Comparison of ENCODE assay signal across 13 cellular contexts in the genomic region with DNA sequence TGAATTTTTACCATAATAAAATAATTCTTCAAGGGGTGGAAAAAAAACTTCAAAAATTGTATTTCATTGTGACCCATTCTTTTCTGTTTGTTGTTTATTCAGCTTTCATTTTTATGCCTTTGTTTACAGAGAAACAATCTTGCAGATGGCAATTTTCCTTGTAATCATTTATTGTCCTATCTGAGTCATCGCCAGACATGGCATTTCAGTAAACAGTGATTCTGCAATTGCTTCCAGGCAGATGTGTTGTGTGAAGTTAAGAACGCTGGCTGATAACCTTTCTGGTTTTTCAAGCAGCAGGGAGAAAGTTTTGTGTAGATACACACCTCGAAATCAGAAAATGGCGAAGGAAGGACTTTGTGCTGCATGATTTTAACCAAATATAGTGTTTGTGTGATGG.
DNase-seq lines count a peak whose midpoint lies in the region; ATAC-seq and TF ChIP-seq lines count a peak whose summit lies in the region.
"Had no signal": no experiment of that assay in that cellular context is flagged by ENCODE, and none has a peak within 500 bp of the region (broad histone marks: within the 10 kb centered on the region; RNA-seq: fewer than 3 reads in every experiment).

No MANE protein-coding gene starts in this region.

- DNase-seq in AG08395 (ENCODE audit: low spot score) (peak; percentile 34), GM23248 (peak; percentile 30), Panc1 (ENCODE audit: low read depth, low spot score) (peak; percentile 64), hepatocyte (ENCODE audit: low spot score) (peak; percentile 42), head of caudate nucleus (no peak), epidermal melanocyte (ENCODE audit: insufficient read length, low spot score) (no peak), Peyer's patch (no peak)
- DNase-seq in activated effector memory CD4-positive, alpha-beta T cell treated with anti-CD3 and anti-CD28 coated beads, Interleukin-2, amount 50 U/mL, for 16 hours, result no peak
- DNase-seq: activated CD8-positive, alpha-beta memory T cell treated with anti-CD3 and anti-CD28 coated beads, Interleukin-2, amount 10 ng/mL, durations not matched to agents 7 days and 5 days; activated naive CD8-positive, alpha-beta T cell treated with anti-CD3 and anti-CD28 coated beads for 36 hours; C1 segment of cervical spinal cord; colonic mucosa; occipital lobe had no signal

- no peak overlapping the region for H3K9ac ChIP-seq in GM23248

- no peak overlapping the region for H3K4me3 ChIP-seq in GM23248
- H3K4me3 ChIP-seq in Panc1 (ENCODE audit: low read depth in 2 of 2, low read length in 2 of 2), result no peak overlapping the region
- H3K4me3 ChIP-seq in hepatocyte, result no peak overlapping the region
- H3K4me3 ChIP-seq in Peyer's patch, result no peak overlapping the region
- H3K4me3 ChIP-seq: colonic mucosa had no signal

- no peaks in the 10 kb centered on the region for H4K20me1 ChIP-seq in GM23248 (ENCODE audit: insufficient read depth)
- H4K20me1 ChIP-seq in hepatocyte (ENCODE audit: insufficient read depth, poor library complexity, severe bottlenecking), result no peaks in the 10 kb centered on the region

- no peaks in the 10 kb centered on the region for H3K36me3 ChIP-seq in GM23248 (ENCODE audit: low read depth)
- H3K36me3 ChIP-seq in Panc1 (ENCODE audit: control insufficient read depth, insufficient read depth, low read length), result no peaks in the 10 kb centered on the region
- H3K36me3 ChIP-seq in hepatocyte (replicated peaks; ENCODE audit: insufficient read depth, low read depth), result no peaks in the 10 kb centered on the region
- H3K36me3 ChIP-seq in Peyer's patch, result no peaks in the 10 kb centered on the region
- H3K36me3 ChIP-seq: colonic mucosa had no signal

- H3K4me1 ChIP-seq in GM23248 (ENCODE audit: insufficient read depth) (peaks cover 9% of the 10 kb centered on the region; the same call in 1 of the 2 replicates), Panc1 (ENCODE audit: control insufficient read depth, insufficient read depth, low read length) (peaks cover 12% of the 10 kb centered on the region), hepatocyte (ENCODE audit: insufficient read depth) (peaks cover 18% of the 10 kb centered on the region), Peyer's patch (no peaks in the 10 kb centered on the region)
- H3K4me1 ChIP-seq: colonic mucosa had no signal

- H3F3A ChIP-seq in GM23248 (ENCODE audit: insufficient read depth), result 0 out of 2 replicates have a peak, but pooled peaks cover 5% of the 10 kb centered on the region

- 0 out of 2 replicates have a peak, but pooled peaks cover 5% of the 10 kb centered on the region for H3K9me2 ChIP-seq in GM23248 (ENCODE audit: insufficient read depth)
- H3K9me2 ChIP-seq in hepatocyte (replicated peaks; ENCODE audit: insufficient read depth), result no peaks in the 10 kb centered on the region

- no peak for TF ChIP-seq CTCF in Panc1 (IDR thresholded peaks at IDR 0.05)
- no peak for TF ChIP-seq CTCF in hepatocyte (IDR thresholded peaks at IDR 0.05; ENCODE audit: poor library complexity)
- TF ChIP-seq CTCF in Peyer's patch (IDR thresholded peaks at IDR 0.05), result no peak

- no peak for TF ChIP-seq POLR2A in Peyer's patch (IDR thresholded peaks at IDR 0.05)

- 81 to 89% methylated on average over 4 of the region's 4 CpGs for WGBS in GM23248 (ENCODE audit: low coverage in 1 of 2, low lambda C conversion rate in 2 of 2, missing lambda C conversion rate in 2 of 2), 2 experiments
- 21% methylated on average over 4 of the region's 4 CpGs for WGBS in hepatocyte (ENCODE audit: low lambda C conversion rate, missing lambda C conversion rate)

- no peaks in the 10 kb centered on the region for H3K27me3 ChIP-seq in GM23248 (replicated peaks; ENCODE audit: insufficient read depth)
- no peaks in the 10 kb centered on the region for H3K27me3 ChIP-seq in Panc1 (ENCODE audit: control insufficient read depth, insufficient read depth, low read length)
- no peaks in the 10 kb centered on the region for H3K27me3 ChIP-seq in hepatocyte
- no peaks in the 10 kb centered on the region for H3K27me3 ChIP-seq in Peyer's patch
- H3K27me3 ChIP-seq: colonic mucosa had no signal

- H2AFZ ChIP-seq in GM23248 (no peak overlapping the region), hepatocyte (no peak overlapping the region)

- H3K27ac ChIP-seq in GM23248 (no peak overlapping the region), Panc1 (ENCODE audit: low read length) (peak overlapping the region; percentile 34; the same call in 1 of the 2 replicates), hepatocyte (no peak overlapping the region), Peyer's patch (no peak overlapping the region)
- H3K27ac ChIP-seq: colonic mucosa had no signal

- no peaks in the 10 kb centered on the region for H3K79me2 ChIP-seq in GM23248 (ENCODE audit: insufficient read depth)
- no peaks in the 10 kb centered on the region for H3K79me2 ChIP-seq in hepatocyte

- no peaks in the 10 kb centered on the region for H3K9me3 ChIP-seq in GM23248 (ENCODE audit: low read depth)
- H3K9me3 ChIP-seq in Panc1 (ENCODE audit: control insufficient read depth, insufficient read depth, low read depth, low read length), result no peaks in the 10 kb centered on the region
- no peaks in the 10 kb centered on the region for H3K9me3 ChIP-seq in hepatocyte (ENCODE audit: low read depth)
- H3K9me3 ChIP-seq in Peyer's patch, result no peaks in the 10 kb centered on the region
- H3K9me3 ChIP-seq: colonic mucosa had no signal

- no peak overlapping the region for H3K4me2 ChIP-seq in GM23248 (ENCODE audit: unreplicated experiment)
- peak overlapping the region; percentile 0 for H3K4me2 ChIP-seq in hepatocyte

- BruUV-seq in Panc1 (replicated peaks; lab: Mats Ljungman, UMichigan), result no TSS peak

- CTCF ChIA-PET in Panc1 (lab: Charles Lee), result no interaction called here

- POLR2A ChIA-PET in Panc1 (lab: Charles Lee), result no interaction called here

- intact Hi-C loops in Panc1 (cut with micrococcal nuclease; ENCODE audit: unreplicated experiment) (no loop called here), head of caudate nucleus (cut with DNase I) (no loop called here)

- peak; percentile 73 for ATAC-seq in Panc1
- ATAC-seq: activated CD8-positive, alpha-beta memory T cell treated with anti-CD3 and anti-CD28 coated beads, Interleukin-2, amount 10 ng/mL, durations not matched to agents 7 days and 5 days had no signal

- in situ Hi-C loops in GM23248 (cut with MboI) (no loop called here), Panc1 (cut with HindIII; ENCODE audit: low pct_unique_long_range_greater_than_20kb, low sequenced_read_pairs) (no loop called here)

Comparison
In these comparisons a context has a peak if more than half of its experiments do, and no peak if none do; other contexts are left out.
1. DNase-seq: peak in AG08395 (single experiment), GM23248 (single experiment), Panc1 (single experiment) and hepatocyte (single experiment); none in activated effector memory CD4-positive, alpha-beta T cell treated with anti-CD3 and anti-CD28 coated beads, Interleukin-2, amount 50 U/mL, for 16 hours (single experiment), head of caudate nucleus (0 of 42), epidermal melanocyte (single experiment) and Peyer's patch (0 of 3).